1 cellular context compared by ENCODE assay signal in the genomic region with DNA sequence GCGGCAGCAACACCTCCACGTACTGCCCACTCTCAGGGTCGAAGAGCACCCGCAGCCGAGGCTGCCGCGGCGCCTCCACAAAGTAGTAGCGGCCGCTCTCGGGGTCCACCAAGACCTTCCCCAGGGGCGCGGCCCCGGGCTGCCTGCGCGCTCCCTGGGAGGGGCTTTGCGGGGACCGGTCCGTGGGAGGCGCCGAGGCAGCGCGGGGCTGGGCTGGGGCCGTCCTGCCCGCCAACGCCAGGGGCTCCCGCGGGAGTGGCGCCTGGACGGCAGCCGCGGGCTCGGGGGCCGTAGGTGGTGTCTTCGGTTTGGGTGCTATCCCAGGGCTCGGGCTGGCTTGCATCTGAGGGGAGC.
TF ChIP-seq lines count a peak whose summit lies in the region.

No MANE protein-coding gene starts in this region.

TF ChIP-seq in HCT116, 20 proteins besides CTCF, POLR2A, EP300 and RAD21 (continued from another document):
- TF ChIP-seq, protein P1, sequence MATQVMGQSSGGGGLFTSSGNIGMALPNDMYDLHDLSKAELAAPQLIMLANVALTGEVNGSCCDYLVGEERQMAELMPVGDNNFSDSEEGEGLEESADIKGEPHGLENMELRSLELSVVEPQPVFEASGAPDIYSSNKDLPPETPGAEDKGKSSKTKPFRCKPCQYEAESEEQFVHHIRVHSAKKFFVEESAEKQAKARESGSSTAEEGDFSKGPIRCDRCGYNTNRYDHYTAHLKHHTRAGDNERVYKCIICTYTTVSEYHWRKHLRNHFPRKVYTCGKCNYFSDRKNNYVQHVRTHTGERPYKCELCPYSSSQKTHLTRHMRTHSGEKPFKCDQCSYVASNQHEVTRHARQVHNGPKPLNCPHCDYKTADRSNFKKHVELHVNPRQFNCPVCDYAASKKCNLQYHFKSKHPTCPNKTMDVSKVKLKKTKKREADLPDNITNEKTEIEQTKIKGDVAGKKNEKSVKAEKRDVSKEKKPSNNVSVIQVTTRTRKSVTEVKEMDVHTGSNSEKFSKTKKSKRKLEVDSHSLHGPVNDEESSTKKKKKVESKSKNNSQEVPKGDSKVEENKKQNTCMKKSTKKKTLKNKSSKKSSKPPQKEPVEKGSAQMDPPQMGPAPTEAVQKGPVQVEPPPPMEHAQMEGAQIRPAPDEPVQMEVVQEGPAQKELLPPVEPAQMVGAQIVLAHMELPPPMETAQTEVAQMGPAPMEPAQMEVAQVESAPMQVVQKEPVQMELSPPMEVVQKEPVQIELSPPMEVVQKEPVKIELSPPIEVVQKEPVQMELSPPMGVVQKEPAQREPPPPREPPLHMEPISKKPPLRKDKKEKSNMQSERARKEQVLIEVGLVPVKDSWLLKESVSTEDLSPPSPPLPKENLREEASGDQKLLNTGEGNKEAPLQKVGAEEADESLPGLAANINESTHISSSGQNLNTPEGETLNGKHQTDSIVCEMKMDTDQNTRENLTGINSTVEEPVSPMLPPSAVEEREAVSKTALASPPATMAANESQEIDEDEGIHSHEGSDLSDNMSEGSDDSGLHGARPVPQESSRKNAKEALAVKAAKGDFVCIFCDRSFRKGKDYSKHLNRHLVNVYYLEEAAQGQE (IDR thresholded peaks at IDR 0.05; ENCODE audit: low read depth), result no peak
